Comparison of ENCODE assay signal across 11 cellular contexts in the genomic region with DNA sequence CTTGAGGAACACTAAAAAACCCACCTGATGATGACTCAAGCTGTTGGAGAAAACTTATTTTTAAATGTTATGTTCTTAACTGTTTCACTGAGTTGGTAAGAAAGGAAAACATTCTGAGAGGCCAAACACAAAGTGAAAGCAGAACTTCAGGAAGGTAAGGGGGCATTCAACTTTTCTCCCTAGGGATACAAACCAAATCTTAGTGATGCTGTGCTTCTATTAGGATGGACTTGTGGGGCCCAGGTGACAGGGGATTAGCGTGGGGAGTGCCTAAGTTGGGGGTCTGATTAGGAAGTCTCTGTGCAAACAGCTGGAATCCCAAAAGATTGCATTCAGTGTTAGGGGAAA. TPM values are rescaled to one million over a fixed set of nuclear protein-coding genes. Genes with fewer than 3 reads are reported as not detected.
DNase-seq lines count a peak whose midpoint lies in the region; ATAC-seq and TF ChIP-seq lines count a peak whose summit lies in the region.
"Had no signal": no experiment of that assay in that cellular context is flagged by ENCODE, and none has a peak within 500 bp of the region (broad histone marks: within the 10 kb centered on the region; RNA-seq: fewer than 3 reads in every experiment).

No MANE protein-coding gene starts in this region.

- peak overlapping the region in 9 of 10 experiments; percentile 3 to 57 (median 29); a peak in 13 of 20 replicates for H3K4me3 ChIP-seq in BLaER1 treated with 17β-estradiol and CSF1 and Interleukin-3, amounts not matched to agents 10 nM and 100 nM
- H3K4me3 ChIP-seq in foreskin fibroblast (ENCODE audit: low read depth in 1 of 2, low read length in 2 of 2) = no peak overlapping the region

- no peaks in the 10 kb centered on the region for H4K20me1 ChIP-seq in BLaER1 treated with 17β-estradiol and CSF1 and Interleukin-3, amounts not matched to agents 10 nM and 100 nM

- no peaks in the 10 kb centered on the region for H3K27me3 ChIP-seq in BLaER1 treated with 17β-estradiol and CSF1 and Interleukin-3, amounts not matched to agents 10 nM and 100 nM

- DNase-seq in T-helper 17 cell (no peak), memory B cell (ENCODE audit: low spot score in 2 of 2) (no peak), foreskin fibroblast (no peak), epidermal melanocyte (ENCODE audit: insufficient read length, low spot score) (no peak), HT-29 (ENCODE audit: low spot score) (no peak)
- DNase-seq: NCI-H2227 treated with DMSO at 0.1 percent for 48 hours had no signal

- H3K9me3 Mint-ChIP-seq in memory B cell = peaks cover 3% of the 10 kb centered on the region
- H3K9me3 Mint-ChIP-seq: brain had no signal

- H3K4me3 Mint-ChIP-seq in T-helper 17 cell (peak overlapping the region; percentile 77), memory B cell (peak overlapping the region; percentile 83)
- H3K4me3 Mint-ChIP-seq: brain had no signal

- H3K36me3 ChIP-seq in BLaER1 treated with 17β-estradiol and CSF1 and Interleukin-3, amounts not matched to agents 10 nM and 100 nM = peaks cover 7 to 28% (median 19%) of the 10 kb centered on the region in 11 experiments; a peak in 21 of 22 replicates

- H3K36me3 Mint-ChIP-seq in T-helper 17 cell (ENCODE audit: low read depth) = no peaks in the 10 kb centered on the region
- peaks cover under 1% of the 10 kb centered on the region for H3K36me3 Mint-ChIP-seq in memory B cell

- H3K9ac ChIP-seq in BLaER1 treated with 17β-estradiol and CSF1 and Interleukin-3, amounts not matched to agents 10 nM and 100 nM = peak overlapping the region; percentile 48 to 76 (median 67); a peak in 21 of 22 replicates

- H3K4me2 ChIP-seq in BLaER1 treated with 17β-estradiol and CSF1 and Interleukin-3, amounts not matched to agents 10 nM and 100 nM = peak overlapping the region; percentile 65 to 88 (median 80)

- H3K27ac Mint-ChIP-seq in T-helper 17 cell (peak overlapping the region; percentile 100), memory B cell (peak overlapping the region; percentile 99)
- H3K27ac Mint-ChIP-seq: brain, progenitor cell of endocrine pancreas had no signal

- H3K27me3 Mint-ChIP-seq in T-helper 17 cell (no peaks in the 10 kb centered on the region), memory B cell (no peaks in the 10 kb centered on the region)
- H3K27me3 Mint-ChIP-seq: progenitor cell of endocrine pancreas had no signal

- H3K27ac ChIP-seq in BLaER1 treated with 17β-estradiol and CSF1 and Interleukin-3, amounts not matched to agents 10 nM and 100 nM = peak overlapping the region; percentile 71 to 92 (median 83)

- peaks cover 0 to 9% (median 0%) of the 10 kb centered on the region in 11 experiments; a peak in 3 of 22 replicates for H3K9me3 ChIP-seq in BLaER1 treated with 17β-estradiol and CSF1 and Interleukin-3, amounts not matched to agents 10 nM and 100 nM (replicated peaks in 1 of 11)
- H3K9me3 ChIP-seq in T-helper 17 cell (ENCODE audit: control insufficient read depth, low read length, poor library complexity, severe bottlenecking) = no peaks in the 10 kb centered on the region

- H3K4me1 Mint-ChIP-seq in T-helper 17 cell = peaks cover 33% of the 10 kb centered on the region
- peaks cover 14% of the 10 kb centered on the region for H3K4me1 Mint-ChIP-seq in memory B cell
- H3K4me1 Mint-ChIP-seq: brain had no signal

- TF ChIP-seq CTCF in foreskin fibroblast (IDR thresholded peaks at IDR 0.05; ENCODE audit: low read depth, low read length) = no peak

- H3K4me1 ChIP-seq in BLaER1 treated with 17β-estradiol and CSF1 and Interleukin-3, amounts not matched to agents 10 nM and 100 nM = peaks cover 26 to 35% (median 31%) of the 10 kb centered on the region in 10 experiments

- peak; percentile 19 for ATAC-seq in GM21529 (IDR thresholded peaks at IDR 0.05; ENCODE audit: unreplicated experiment)
- no peak for ATAC-seq in T-helper 17 cell
- peak; percentile 15 for ATAC-seq in memory B cell (ENCODE audit: low read depth)
- ATAC-seq in GM18498 (IDR thresholded peaks at IDR 0.05; ENCODE audit: unreplicated experiment) = no peak

RNA-seq across cellular contexts. Expression of a gene that starts 18.4 kb away (rescaled TPM):
- total RNA-seq in T-helper 17 cell = 10 to 100 TPM; 24.6 to 25.7 TPM
- 8.2 and 11.7 TPM in 2 replicates for total RNA-seq in HT-29 (2014; rRNA removed; shearing (Covaris generic))

Comparison
In these comparisons a context has a peak if more than half of its experiments do, and no peak if none do; other contexts are left out.
1. H3K4me3 ChIP-seq: peak in BLaER1 treated with 17β-estradiol and CSF1 and Interleukin-3, amounts not matched to agents 10 nM and 100 nM (9 of 10); none in foreskin fibroblast (0 of 2).
2. ATAC-seq: peak in GM21529 (single experiment) and memory B cell (single experiment); none in T-helper 17 cell (single experiment) and GM18498 (single experiment).